ENCODE assay signal across 3 cellular contexts in genomic region chr4:179797718-179798117, GRCh38.
TF ChIP-seq lines count a peak whose summit lies in the region.

No MANE protein-coding gene starts in this region.

TF ChIP-seq in GM23338, 12 proteins besides CTCF, POLR2A, EP300 and RAD21 (continued from another document and continues in another):
- no peak for TF ChIP-seq ZNF462 (CRISPR knock-in tag; IDR thresholded peaks at IDR 0.05)

TF ChIP-seq in K562, 482 proteins besides CTCF, POLR2A, EP300 and RAD21 (continued from another document):
- TF ChIP-seq ZBTB2 (IDR thresholded peaks at IDR 0.05): no peak

TF ChIP-seq in SK-N-SH treated with all-trans-retinoic acid at 6 μM for 48 hours, 23 proteins besides CTCF, POLR2A, EP300 and RAD21 (continued from another document):
- no peak for TF ChIP-seq CREB5 (CRISPR knock-in tag; IDR thresholded peaks at IDR 0.05; ENCODE audit: low read depth)
- TF ChIP-seq PPARA (CRISPR knock-in tag; IDR thresholded peaks at IDR 0.05; ENCODE audit: borderline replicate concordance): no peak
- TF ChIP-seq GLIS3 (CRISPR knock-in tag; IDR thresholded peaks at IDR 0.05): no peak
- TF ChIP-seq BACH2 (CRISPR knock-in tag; IDR thresholded peaks at IDR 0.05; ENCODE audit: borderline replicate concordance): no peak
- no peak for TF ChIP-seq ZFP30 (CRISPR knock-in tag; IDR thresholded peaks at IDR 0.05)
- TF ChIP-seq CSRNP3 (CRISPR knock-in tag; IDR thresholded peaks at IDR 0.05): no peak
- TF ChIP-seq ISL1 (CRISPR knock-in tag; IDR thresholded peaks at IDR 0.05): no peak
- no peak for TF ChIP-seq ZNF565 (CRISPR knock-in tag; conservative IDR thresholded peaks at IDR 0.05; ENCODE audit: low read depth)
- no peak for TF ChIP-seq ZC3H10 (CRISPR knock-in tag; IDR thresholded peaks at IDR 0.05)
- no peak for TF ChIP-seq PATZ1 (CRISPR knock-in tag; IDR thresholded peaks at IDR 0.05; ENCODE audit: borderline replicate concordance)
- no peak for TF ChIP-seq TOX (CRISPR knock-in tag; IDR thresholded peaks at IDR 0.05; ENCODE audit: borderline replicate concordance)
